In genomic region chr5:68215888-68216736, GRCh38 we compare ENCODE assay signal across 8 cellular contexts. TPM values are rescaled to one million over a fixed set of nuclear protein-coding genes. Genes with fewer than 3 reads are reported as not detected.
A peak's percentile ranks its signal among the peaks of the same experiment; 100 is the strongest.
DNase-seq lines count a peak whose midpoint lies in the region; ATAC-seq, FAIRE-seq and TF ChIP-seq lines count a peak whose summit lies in the region.

No MANE protein-coding gene starts in this region.

- CTCF ChIA-PET in RWPE1 (lab: Yijun Ruan, JAX) = interaction anchor here (0.5 to 1.9 kb wide), 12 partner anchors 8 to 1009 kb away, joined by 3 to 8 read pairs (median 3); no protein-coding TSS in a partner anchor

- no peak for FAIRE-seq in HTR-8/SVneo (lab: Jason Lieb, UNC)

- in situ Hi-C loops in Caki2 (cut with HindIII; ENCODE audit: low pct_unique_long_range_greater_than_20kb, low sequenced_read_pairs) = no loop called here

- intact Hi-C loops in posterior cingulate gyrus (cut with DNase I) (loop anchor here (1.0 to 10.0 kb wide), 4 partner anchors 29 to 131 kb away; no protein-coding TSS in a partner anchor), upper lobe of right lung (cut with DNase I) (no loop called here)

- H3K9me3 Mint-ChIP-seq in glutamatergic neuron (ENCODE audit: unreplicated experiment) = peaks cover 13% of the 10 kb centered on the region

- H3K27ac ChIP-seq in RWPE1 = peak overlapping the region; percentile 98
- H3K27ac ChIP-seq in upper lobe of right lung = peak overlapping the region; percentile 99

- TF ChIP-seq CTCF in RWPE1 (conservative IDR thresholded peaks at IDR 0.05; ENCODE audit: low read depth) (no peak), glutamatergic neuron (IDR thresholded peaks at IDR 0.05; ENCODE audit: partially characterized antibody, unreplicated experiment) (no peak), upper lobe of right lung (IDR thresholded peaks at IDR 0.05) (no peak)

- peak; percentile 36 for DNase-seq in Caki2 (ENCODE audit: low read depth)
- DNase-seq in HTR-8/SVneo (ENCODE audit: insufficient read length, low spot score) = peak; percentile 35
- DNase-seq in RWPE1 (ENCODE audit: low spot score) = peak; percentile 67
- DNase-seq in activated effector memory CD4-positive, alpha-beta T cell treated with Interleukin-2 at 50 U/mL for 16 hours = peak; percentile 41
- peak; percentile 63 for DNase-seq in glutamatergic neuron
- DNase-seq in posterior cingulate gyrus = peak; percentile 39 to 91 (median 57)
- peak; percentile 82 for DNase-seq in upper lobe of right lung

- POLR2A ChIA-PET in RWPE1 (lab: Yijun Ruan, JAX; ENCODE audit: low non-redundant PET) = interaction anchor here (0.6 to 0.8 kb wide), 6 partner anchors 22 to 1558 kb away, joined by 3 to 4 read pairs (median 3); a partner anchor contains a TSS

- peak overlapping the region; percentile 65 for H3K27ac Mint-ChIP-seq in glutamatergic neuron (ENCODE audit: unreplicated experiment)

- peaks cover 8% of the 10 kb centered on the region for H3K4me1 Mint-ChIP-seq in glutamatergic neuron (ENCODE audit: low read depth, unreplicated experiment)

- H3K27me3 Mint-ChIP-seq in glutamatergic neuron (ENCODE audit: unreplicated experiment) = peaks cover 6% of the 10 kb centered on the region

- H3K27me3 ChIP-seq in upper lobe of right lung = no peaks in the 10 kb centered on the region

- H3K4me3 Mint-ChIP-seq in glutamatergic neuron (ENCODE audit: unreplicated experiment) = peak overlapping the region; percentile 93

- no peaks in the 10 kb centered on the region for H3K9me3 ChIP-seq in upper lobe of right lung

- H3K36me3 Mint-ChIP-seq in glutamatergic neuron (ENCODE audit: unreplicated experiment) = peaks cover 7% of the 10 kb centered on the region

- H3K4me1 ChIP-seq in upper lobe of right lung = peaks cover 18% of the 10 kb centered on the region

- no peaks in the 10 kb centered on the region for H3K36me3 ChIP-seq in upper lobe of right lung

- ATAC-seq in GM21367 (IDR thresholded peaks at IDR 0.05; ENCODE audit: unreplicated experiment) = peak; percentile 44
- ATAC-seq in upper lobe of right lung = peak; percentile 70

- peak overlapping the region; percentile 92 for H3K4me3 ChIP-seq in upper lobe of right lung

RNA-seq across cellular contexts. Expression of gene PIK3R1, which starts 0.6 kb away (rescaled TPM):
- 14.4 and 18.0 TPM in 2 replicates for total RNA-seq in Caki2 (2014; rRNA removed; shearing (Covaris generic); ENCODE audit: low replicate concordance)
- total RNA-seq in glutamatergic neuron (ENCODE audit: unreplicated experiment) (49.4 TPM), upper lobe of right lung (137 TPM)

Comparison
In these comparisons a context has a peak if more than half of its experiments do, and no peak if none do; other contexts are left out.
1. Peak in every context shown above with its lines: DNase-seq, ATAC-seq, H3K4me3 ChIP-seq and H3K27ac ChIP-seq.